In genomic region chr19:40576585-40577451, GRCh38 we compare ENCODE assay signal across 8 cellular contexts. TPM values are rescaled to one million over a fixed set of nuclear protein-coding genes. Genes with fewer than 3 reads are reported as not detected.
DNase-seq lines count a peak whose midpoint lies in the region; ATAC-seq and TF ChIP-seq lines count a peak whose summit lies in the region.

SHKBP1 (plus strand) TSS chr19:40576873; CDS start chr19:40576900, 27 bp downstream.

- H3K27me3 Mint-ChIP-seq in activated naive CD4-positive, alpha-beta T cell treated with anti-CD3 and anti-CD28 coated beads, Interleukin-2, amount 50 U/mL, for 24 hours: no peaks in the 10 kb centered on the region

- TF ChIP-seq POLR2A in testis (IDR thresholded peaks at IDR 0.05): no peak

- H3K4me1 ChIP-seq in testis: no peaks in the 10 kb centered on the region

- WGBS in testis, 2 donors: 0% methylated on average over 23 to 53 of the region's 55 CpGs

- ATAC-seq in HG02610 (IDR thresholded peaks at IDR 0.05; ENCODE audit: unreplicated experiment): peak; percentile 95
- peak; percentile 100 for ATAC-seq in SK-N-SH treated with all-trans-retinoic acid at 6 μM for 48 hours
- ATAC-seq in omental fat pad (ENCODE audit: low FRiP score): peak; percentile 98

- no peaks in the 10 kb centered on the region for H3K27me3 ChIP-seq in GM06990 (replicated peaks; ENCODE audit: control insufficient read depth, insufficient read depth, low read length)
- H3K27me3 ChIP-seq in testis: no peaks in the 10 kb centered on the region

- intact Hi-C loops in testis (cut with DNase I; ENCODE audit: low total_unique reads): no loop called here

- H3K27ac ChIP-seq in testis: peak within 1 kb of the TSS; percentile 42 to 76

- peak; percentile 90 for DNase-seq in GM06990 (ENCODE audit: extremely low read depth, insufficient read length)
- DNase-seq in NCI-H1092 (lab: John Stamatoyannopoulos, UW): peak; percentile 76
- peak; percentile 92 for DNase-seq in globus pallidus (ENCODE audit: low spot score)
- peak; percentile 89 for DNase-seq in omental fat pad (ENCODE audit: low spot score)
- DNase-seq in testis: peak; percentile 97

- TF ChIP-seq CTCF in GM06990 (IDR thresholded peaks at IDR 0.05; ENCODE audit: insufficient read depth, low read length, poor library complexity, severe bottlenecking) (no peak), omental fat pad (IDR thresholded peaks at IDR 0.05) (no peak), testis (IDR thresholded peaks at IDR 0.05) (peak in 1 of 3 experiments; percentile 4)

- H3K27ac Mint-ChIP-seq in activated naive CD4-positive, alpha-beta T cell treated with anti-CD3 and anti-CD28 coated beads, Interleukin-2, amount 50 U/mL, for 24 hours: peak within 1 kb of the TSS; percentile 72

- H3K4me3 Mint-ChIP-seq in activated naive CD4-positive, alpha-beta T cell treated with anti-CD3 and anti-CD28 coated beads, Interleukin-2, amount 50 U/mL, for 24 hours: peak within 1 kb of the TSS; percentile 87

- H3K36me3 ChIP-seq in GM06990 (ENCODE audit: control insufficient read depth, insufficient read depth, low read length) (peaks cover 9% of the 10 kb centered on the region), testis (ENCODE audit: low read depth, missing control alignments) (no peaks in the 10 kb centered on the region)

- no peaks in the 10 kb centered on the region for H3K9me3 ChIP-seq in testis

- H3K4me3 ChIP-seq in GM06990 (replicated peaks; ENCODE audit: low read depth, low read length) (peak within 1 kb of the TSS; percentile 94), testis (peak within 1 kb of the TSS; percentile 82)

- peaks cover 7% of the 10 kb centered on the region for H3K36me3 Mint-ChIP-seq in activated naive CD4-positive, alpha-beta T cell treated with anti-CD3 and anti-CD28 coated beads, Interleukin-2, amount 50 U/mL, for 24 hours

- H3K9me3 Mint-ChIP-seq in activated naive CD4-positive, alpha-beta T cell treated with anti-CD3 and anti-CD28 coated beads, Interleukin-2, amount 50 U/mL, for 24 hours: no peaks in the 10 kb centered on the region

- H3K4me1 Mint-ChIP-seq in activated naive CD4-positive, alpha-beta T cell treated with anti-CD3 and anti-CD28 coated beads, Interleukin-2, amount 50 U/mL, for 24 hours: peaks cover 18% of the 10 kb centered on the region

TF ChIP-seq in SK-N-SH treated with all-trans-retinoic acid at 6 μM for 48 hours, 23 proteins besides CTCF, POLR2A, EP300 and RAD21:
- TF ChIP-seq ZNF70 (CRISPR knock-in tag; IDR thresholded peaks at IDR 0.05): no peak
- peak; percentile 45; the same call in 1 of the 2 replicates for TF ChIP-seq PATZ1 (CRISPR knock-in tag; IDR thresholded peaks at IDR 0.05; ENCODE audit: borderline replicate concordance)

RNA-seq across cellular contexts. Expression of gene SHKBP1, which starts in this region (rescaled TPM):
- total RNA-seq in omental fat pad: 10 to 100 TPM; 37.0 to 87.5 (median 47.8) TPM
- total RNA-seq in testis: 10 to 100 TPM; 35.6 to 56.3 TPM
- 37.2 TPM for polyA plus RNA-seq in testis (ENCODE audit: insufficient read depth, low read depth, low replicate concordance)

Comparison
In these comparisons a context has a peak if more than half of its experiments do, and no peak if none do; other contexts are left out.
1. Peak in every context shown above with its lines: DNase-seq, ATAC-seq, H3K4me3 ChIP-seq and H3K27ac ChIP-seq.